ENCODE assay signal across 32 cellular contexts in genomic region chr4:11512861-11513260, GRCh38.
"Had no signal": no experiment of that assay in that cellular context is flagged by ENCODE, and none has a peak within 500 bp of the region (broad histone marks: within the 10 kb centered on the region; RNA-seq: fewer than 3 reads in every experiment).

No MANE protein-coding gene starts in this region.

- H3K27me3 Mint-ChIP-seq: progenitor cell of endocrine pancreas had no signal

- H3K4me3 Mint-ChIP-seq: activated naive CD8-positive, alpha-beta T cell; effector memory CD8-positive, alpha-beta T cell; memory B cell; naive thymus-derived CD4-positive, alpha-beta T cell; stimulated activated effector memory CD8-positive, alpha-beta T cell treated with anti-CD3 and anti-CD28 coated beads, Interleukin-12 subunit alpha, Interleukin-12 subunit beta, amount 100 ng/mL, for 72 hours; stimulated activated naive CD8-positive, alpha-beta T cell treated with anti-CD3 and anti-CD28 coated beads, Interleukin-15, Interleukin-2, amounts not matched to agents 100 ng/mL and 50 ng/mL, for 24 hours had no signal

- DNase-seq: activated CD4-positive, alpha-beta T cell treated with anti-CD3 and anti-CD28 coated beads for 4 hours; activated CD4-positive, alpha-beta T cell treated with anti-CD3 and anti-CD28 coated beads, Interleukin-2, amount 50 U/mL, for 4 hours; activated CD8-positive, alpha-beta memory T cell treated with anti-CD3 and anti-CD28 coated beads for 24 hours; activated effector memory CD4-positive, alpha-beta T cell treated with Interleukin-2 at 50 U/mL for 16 hours; activated naive CD4-positive, alpha-beta T cell treated with Interleukin-2 at 50 U/mL for 16 hours; adrenal gland; aorta; body of pancreas; cortex of kidney; effector memory CD8-positive, alpha-beta T cell; head of caudate nucleus; hippocampal formation; kidney; midbrain; naive thymus-derived CD4-positive, alpha-beta T cell; ovary; retina; stimulated activated CD4-positive, alpha-beta T cell treated with anti-CD3 and anti-CD28 coated beads, Interleukin-12 subunit alpha, Interleukin-12 subunit beta, amount 100 ng/mL, for 4 hours; stimulated activated CD4-positive, alpha-beta T cell treated with anti-CD3 and anti-CD28 coated beads, Interleukin-4, amount 100 ng/mL, for 1 hour had no signal

- H3K27me3 ChIP-seq: adrenal gland, body of pancreas, cardiac muscle cell, ovary had no signal

- FAIRE-seq: kidney, TTC549, urothelium cell line had no signal

- H3K4me1 ChIP-seq: adrenal gland, body of pancreas had no signal

- H3K4me1 Mint-ChIP-seq: naive thymus-derived CD4-positive, alpha-beta T cell; stimulated activated effector memory CD8-positive, alpha-beta T cell treated with anti-CD3 and anti-CD28 coated beads, Interleukin-12 subunit alpha, Interleukin-12 subunit beta, amount 100 ng/mL, for 72 hours had no signal

- H3K27ac ChIP-seq: adrenal gland, body of pancreas, cardiac muscle cell, ovary, skin epidermis, thoracic aorta, VCaP had no signal

- ATAC-seq: body of pancreas; effector memory CD8-positive, alpha-beta T cell; esophagus mucosa; naive thymus-derived CD4-positive, alpha-beta T cell; sciatic nerve; stimulated activated effector memory CD8-positive, alpha-beta T cell treated with anti-CD3 and anti-CD28 coated beads, Interleukin-12 subunit alpha, Interleukin-12 subunit beta, amount 100 ng/mL, for 72 hours had no signal

- H3K36me3 Mint-ChIP-seq: activated naive CD8-positive, alpha-beta T cell; memory B cell; stimulated activated effector memory CD8-positive, alpha-beta T cell treated with anti-CD3 and anti-CD28 coated beads, Interleukin-12 subunit alpha, Interleukin-12 subunit beta, amount 100 ng/mL, for 72 hours had no signal

- H3K9me3 ChIP-seq: adrenal gland, body of pancreas, ovary, thoracic aorta had no signal

- H3K9me3 Mint-ChIP-seq: effector memory CD8-positive, alpha-beta T cell; stimulated activated effector memory CD8-positive, alpha-beta T cell treated with anti-CD3 and anti-CD28 coated beads, Interleukin-12 subunit alpha, Interleukin-12 subunit beta, amount 100 ng/mL, for 72 hours had no signal

- H3K27ac Mint-ChIP-seq: activated naive CD8-positive, alpha-beta T cell; effector memory CD8-positive, alpha-beta T cell; memory B cell; naive thymus-derived CD4-positive, alpha-beta T cell; progenitor cell of endocrine pancreas; stimulated activated effector memory CD8-positive, alpha-beta T cell treated with anti-CD3 and anti-CD28 coated beads, Interleukin-12 subunit alpha, Interleukin-12 subunit beta, amount 100 ng/mL, for 72 hours; stimulated activated naive CD8-positive, alpha-beta T cell treated with anti-CD3 and anti-CD28 coated beads, Interleukin-15, Interleukin-2, amounts not matched to agents 100 ng/mL and 50 ng/mL, for 24 hours had no signal

- H3K36me3 ChIP-seq: adrenal gland, cardiac muscle cell, ovary, thoracic aorta had no signal

- H3K4me3 ChIP-seq: adrenal gland, body of pancreas, cardiac muscle cell, ovary, skin epidermis, thoracic aorta had no signal
